ENCODE assay signal across 8 cellular contexts in genomic region chr6:2021713-2022125, GRCh38.
A peak's percentile ranks its signal among the peaks of the same experiment; 100 is the strongest.
DNase-seq lines count a peak whose midpoint lies in the region; ATAC-seq and TF ChIP-seq lines count a peak whose summit lies in the region.

No MANE protein-coding gene starts in this region.

- no peak for TF ChIP-seq CTCF in cardiac fibroblast (IDR thresholded peaks at IDR 0.05; ENCODE audit: low read depth, low read length)
- TF ChIP-seq CTCF in nephron (IDR thresholded peaks at IDR 0.05; ENCODE audit: unreplicated experiment in 3 of 3): no peak

- no peaks in the 10 kb centered on the region for H3K27me3 Mint-ChIP-seq in nephron (ENCODE audit: low read depth)
- H3K27me3 Mint-ChIP-seq in T-cell: no peaks in the 10 kb centered on the region

- peak overlapping the region in 2 of 3 experiments; percentile 16 to 28 for H3K4me3 Mint-ChIP-seq in nephron
- no peak overlapping the region for H3K4me3 Mint-ChIP-seq in T-cell

- POLR2A ChIA-PET in T-cell (lab: Charles Lee): no interaction called here

- CTCF ChIA-PET in T-cell (lab: Charles Lee): no interaction called here

- H3K4me1 Mint-ChIP-seq in nephron (peaks cover 21% of the 10 kb centered on the region), T-cell (peaks cover 21 to 24% (median 21%) of the 10 kb centered on the region in 3 donors)

- H3K27ac Mint-ChIP-seq in nephron (peak overlapping the region; percentile 19 to 74 (median 66)), T-cell (no peak overlapping the region)

- peak; percentile 41 for DNase-seq in D341Med (ENCODE audit: low spot score)
- peak; percentile 91 to 97 for DNase-seq in NCI-H2081 (lab: John Stamatoyannopoulos, UW)
- peak; percentile 54 to 76 for DNase-seq in cardiac fibroblast (ENCODE audit: low read depth in 2 of 2)
- no peak for DNase-seq in Kasumi-1 (lab: John Stamatoyannopoulos, UW)
- DNase-seq in NCI-H526 (lab: John Stamatoyannopoulos, UW): no peak
- DNase-seq in T-cell: no peak

- ATAC-seq in HG03097 (IDR thresholded peaks at IDR 0.05; ENCODE audit: low FRiP score, unreplicated experiment) (no peak), T-cell (replicated peaks in 1 of 4) (no peak)

- H3K36me3 Mint-ChIP-seq in nephron (ENCODE audit: low read depth) (peaks cover 4% of the 10 kb centered on the region), T-cell (peaks cover 10% of the 10 kb centered on the region)

- H3K4me3 ChIP-seq in cardiac fibroblast (replicated peaks in 1 of 2; ENCODE audit: low read depth in 2 of 2, low read length in 2 of 2): no peak overlapping the region

- peaks cover 10% of the 10 kb centered on the region for H3K9me3 Mint-ChIP-seq in nephron
- peaks cover 0 to 2% (median 0%) of the 10 kb centered on the region in 3 donors for H3K9me3 Mint-ChIP-seq in T-cell

Comparison
In these comparisons a context has a peak if more than half of its experiments do, and no peak if none do; other contexts are left out.
1. DNase-seq: peak in D341Med (single experiment), NCI-H2081 (2 of 2) and cardiac fibroblast (2 of 2); none in Kasumi-1 (0 of 2), NCI-H526 (0 of 2) and T-cell (0 of 34).
2. H3K27ac Mint-ChIP-seq: peak in nephron (3 of 3); none in T-cell (0 of 2).
3. H3K4me3 Mint-ChIP-seq: peak in nephron (2 of 3); none in T-cell (0 of 3).